Comparison of ENCODE assay signal across 8 cellular contexts in the genomic region with DNA sequence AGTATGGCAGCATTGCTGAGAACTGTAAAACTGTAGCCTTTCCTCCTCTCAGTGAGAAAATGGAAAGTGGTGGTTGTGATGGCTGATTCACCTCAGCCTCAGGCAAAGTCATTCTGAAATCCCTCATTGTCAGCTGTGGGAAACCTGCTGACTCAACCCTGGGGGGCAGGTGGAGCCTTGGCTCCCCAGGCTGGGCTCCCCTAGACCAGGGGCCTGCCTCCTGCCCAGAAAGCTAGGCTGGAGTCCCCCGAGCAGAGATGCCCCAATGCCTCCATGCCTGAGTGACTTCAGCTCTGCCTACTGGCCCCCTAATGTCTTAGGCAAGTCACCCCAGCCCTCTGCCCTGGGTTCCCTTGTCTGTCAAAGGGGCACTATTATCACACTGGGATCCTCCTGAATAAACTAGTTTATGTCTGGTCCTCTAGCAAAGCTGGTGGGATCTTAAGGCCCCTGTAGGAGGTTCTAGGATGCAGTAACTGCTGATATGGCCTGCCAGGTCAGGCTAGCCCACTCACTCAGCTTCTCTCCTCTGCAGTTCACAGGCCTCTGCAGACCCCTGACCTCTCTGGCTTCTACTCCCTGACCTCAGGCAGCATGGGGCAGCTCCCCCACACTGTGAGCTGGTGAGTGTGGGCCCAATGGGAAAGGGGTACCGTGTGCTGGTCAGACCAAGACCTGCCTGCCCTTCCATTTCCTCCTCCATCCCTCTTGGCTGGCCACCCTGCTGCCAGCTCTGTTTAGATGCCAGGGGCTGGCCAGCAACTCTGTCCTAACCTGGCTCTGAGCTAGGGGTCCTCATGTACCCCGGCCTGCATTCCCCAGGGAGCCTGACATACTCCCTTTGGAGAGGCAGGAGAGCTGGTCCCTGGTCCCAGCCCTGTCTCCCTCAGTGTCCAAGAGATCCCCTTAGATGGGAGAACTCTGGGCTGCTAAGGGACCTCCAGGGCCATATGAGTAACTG. TPM values are rescaled to one million over a fixed set of nuclear protein-coding genes. Genes with fewer than 3 reads are reported as not detected.
A peak's percentile ranks its signal among the peaks of the same experiment; 100 is the strongest.
DNase-seq lines count a peak whose midpoint lies in the region; ATAC-seq and TF ChIP-seq lines count a peak whose summit lies in the region.

No MANE protein-coding gene starts in this region.

- peak overlapping the region; percentile 18 for H3K4me3 Mint-ChIP-seq in activated CD4-positive, alpha-beta T cell treated with anti-CD3 and anti-CD28 coated beads for 36 hours
- H3K4me3 Mint-ChIP-seq in endodermal cell (no peak overlapping the region), progenitor cell of endocrine pancreas (ENCODE audit: low read depth) (no peak overlapping the region)

- peak; percentile 89 for DNase-seq in activated CD4-positive, alpha-beta T cell treated with anti-CD3 and anti-CD28 coated beads for 36 hours
- DNase-seq in endodermal cell = peak; percentile 39
- DNase-seq in stimulated activated CD8-positive, alpha-beta memory T cell treated with anti-CD3 and anti-CD28 coated beads, Interleukin-7, amount 100 ng/mL, for 4 hours (ENCODE audit: low read depth in 2 of 2) = peak; percentile 50 to 52
- DNase-seq in DMS79 treated with DMSO at 0.1 percent for 48 hours (lab: John Stamatoyannopoulos, UW) = no peak
- no peak for DNase-seq in NCI-H345 treated with DMSO at 0.1 percent for 48 hours (lab: John Stamatoyannopoulos, UW; ENCODE audit: unreplicated experiment)
- no peak for DNase-seq in progenitor cell of endocrine pancreas (ENCODE audit: low spot score, unreplicated experiment)

- H3K27me3 Mint-ChIP-seq in activated CD4-positive, alpha-beta T cell treated with anti-CD3 and anti-CD28 coated beads for 36 hours = no peaks in the 10 kb centered on the region
- H3K27me3 Mint-ChIP-seq in endodermal cell (ENCODE audit: insufficient read depth) (no peaks in the 10 kb centered on the region), progenitor cell of endocrine pancreas (no peaks in the 10 kb centered on the region)

- peaks cover 74% of the 10 kb centered on the region for H3K36me3 Mint-ChIP-seq in activated CD4-positive, alpha-beta T cell treated with anti-CD3 and anti-CD28 coated beads for 36 hours (ENCODE audit: low read depth)
- H3K36me3 Mint-ChIP-seq in endodermal cell (ENCODE audit: low read depth) (peaks cover 29% of the 10 kb centered on the region), progenitor cell of endocrine pancreas (ENCODE audit: insufficient read depth) (peaks cover 8% of the 10 kb centered on the region)

- ATAC-seq in GM18909 (IDR thresholded peaks at IDR 0.05; ENCODE audit: poor library complexity, unreplicated experiment) (peak; percentile 74), HG02981 (IDR thresholded peaks at IDR 0.05; ENCODE audit: unreplicated experiment) (peak; percentile 69)
- peak; percentile 84 for ATAC-seq in activated CD4-positive, alpha-beta T cell treated with anti-CD3 and anti-CD28 coated beads for 36 hours

- WGBS in endodermal cell (ENCODE audit: insufficient coverage in 1 of 2, insufficient read length in 1 of 2), 2 experiments = 83 to 86% methylated on average over 1 to 3 of the region's 3 CpGs

- POLR2A ChIA-PET in activated CD4-positive, alpha-beta T cell treated with anti-CD3 and anti-CD28 coated beads for 36 hours (lab: Charles Lee) = interaction anchor here (0.6 to 3.9 kb wide), 11 partner anchors 9 to 99 kb away, joined by 3 to 16 read pairs (median 5); no protein-coding TSS in a partner anchor

- intact Hi-C loops in activated CD4-positive, alpha-beta T cell treated with anti-CD3 and anti-CD28 coated beads for 36 hours (cut with DNase I, micrococcal nuclease) = loop anchor here (1.0 to 10.0 kb wide), 8 partner anchors 26 to 1084 kb away; a partner anchor contains a TSS

- no peak overlapping the region for H3K27ac ChIP-seq in endodermal cell (ENCODE audit: low read depth, low read length)

- H3K27me3 ChIP-seq in endodermal cell (ENCODE audit: control insufficient read depth, insufficient read depth, low read length, poor library complexity, severe bottlenecking) = no peaks in the 10 kb centered on the region

- H3K4me1 Mint-ChIP-seq in activated CD4-positive, alpha-beta T cell treated with anti-CD3 and anti-CD28 coated beads for 36 hours = peaks cover 77% of the 10 kb centered on the region
- H3K4me1 Mint-ChIP-seq in endodermal cell (peaks cover 3% of the 10 kb centered on the region), progenitor cell of endocrine pancreas (ENCODE audit: low read depth) (no peaks in the 10 kb centered on the region)

- H3K27ac Mint-ChIP-seq in activated CD4-positive, alpha-beta T cell treated with anti-CD3 and anti-CD28 coated beads for 36 hours = peak overlapping the region; percentile 87
- H3K27ac Mint-ChIP-seq in endodermal cell = no peak overlapping the region
- no peak overlapping the region for H3K27ac Mint-ChIP-seq in progenitor cell of endocrine pancreas

- no peaks in the 10 kb centered on the region for H3K9me3 ChIP-seq in endodermal cell (ENCODE audit: control insufficient read depth, low read length)

- H3K9ac ChIP-seq in endodermal cell (ENCODE audit: extremely low read depth, low read length, poor library complexity, severe bottlenecking) = no peak overlapping the region

- TF ChIP-seq CTCF in endodermal cell (conservative IDR thresholded peaks at IDR 0.05) (no peak), progenitor cell of endocrine pancreas (IDR thresholded peaks at IDR 0.05; ENCODE audit: unreplicated experiment) (no peak)

- no peaks in the 10 kb centered on the region for H3K4me1 ChIP-seq in endodermal cell (ENCODE audit: control insufficient read depth, insufficient read depth, low read length)

- H3K36me3 ChIP-seq in endodermal cell (ENCODE audit: control insufficient read depth, insufficient read depth, low read length) = peaks cover 52% of the 10 kb centered on the region

- CTCF ChIA-PET in activated CD4-positive, alpha-beta T cell treated with anti-CD3 and anti-CD28 coated beads for 36 hours (lab: Charles Lee) = interaction anchor here (0.5 to 20.4 kb wide), 27 partner anchors 9 to 208 kb away, joined by 3 to 554 read pairs (median 9); a partner anchor contains a TSS

- no peak overlapping the region for H3K4me3 ChIP-seq in endodermal cell (ENCODE audit: low read length)

- H3K9me3 Mint-ChIP-seq in activated CD4-positive, alpha-beta T cell treated with anti-CD3 and anti-CD28 coated beads for 36 hours (ENCODE audit: low read depth) = no peaks in the 10 kb centered on the region
- H3K9me3 Mint-ChIP-seq in endodermal cell (no peaks in the 10 kb centered on the region), progenitor cell of endocrine pancreas (ENCODE audit: low read depth) (no peaks in the 10 kb centered on the region)

RNA-seq across cellular contexts. Expression of a gene that starts 24.2 kb away (rescaled TPM):
- 100 to 1,000 TPM in 1 of 2 experiments, 10 to 100 TPM in 1; 94.8 to 117 TPM for total RNA-seq in activated CD4-positive, alpha-beta T cell treated with anti-CD3 and anti-CD28 coated beads for 36 hours
- total RNA-seq in endodermal cell (10 to 100 TPM; 14.9 to 19.4 TPM), progenitor cell of endocrine pancreas (14.4 and 16.6 TPM in 2 replicates)
- polyA plus RNA-seq in endodermal cell (2013, experiment 1 of 2) = 9.0 TPM
- 8.9 TPM for polyA plus RNA-seq in endodermal cell (2013, experiment 2 of 2)

RNA-seq across cellular contexts. Expression of a gene that starts 38.1 kb away (rescaled TPM):
- total RNA-seq in activated CD4-positive, alpha-beta T cell treated with anti-CD3 and anti-CD28 coated beads for 36 hours = 100 to 1,000 TPM; 218 to 265 TPM
- total RNA-seq in endodermal cell (100 to 1,000 TPM; 357 to 427 TPM), progenitor cell of endocrine pancreas (339 and 358 TPM in 2 replicates)
- 626 TPM for polyA plus RNA-seq in endodermal cell (2013, experiment 1 of 2)
- 605 TPM for polyA plus RNA-seq in endodermal cell (2013, experiment 2 of 2)

Comparison
In these comparisons a context has a peak if more than half of its experiments do, and no peak if none do; other contexts are left out.
1. DNase-seq: peak in activated CD4-positive, alpha-beta T cell treated with anti-CD3 and anti-CD28 coated beads for 36 hours (single experiment), endodermal cell (single experiment) and stimulated activated CD8-positive, alpha-beta memory T cell treated with anti-CD3 and anti-CD28 coated beads, Interleukin-7, amount 100 ng/mL, for 4 hours (2 of 2); none in DMS79 treated with DMSO at 0.1 percent for 48 hours (single experiment), NCI-H345 treated with DMSO at 0.1 percent for 48 hours (single experiment) and progenitor cell of endocrine pancreas (single experiment).
2. Peak in every context shown above with its lines, with median percentiles within 50 percentile points of each other: ATAC-seq.